ENCODE assay signal across 1 cellular context in the genomic region with DNA sequence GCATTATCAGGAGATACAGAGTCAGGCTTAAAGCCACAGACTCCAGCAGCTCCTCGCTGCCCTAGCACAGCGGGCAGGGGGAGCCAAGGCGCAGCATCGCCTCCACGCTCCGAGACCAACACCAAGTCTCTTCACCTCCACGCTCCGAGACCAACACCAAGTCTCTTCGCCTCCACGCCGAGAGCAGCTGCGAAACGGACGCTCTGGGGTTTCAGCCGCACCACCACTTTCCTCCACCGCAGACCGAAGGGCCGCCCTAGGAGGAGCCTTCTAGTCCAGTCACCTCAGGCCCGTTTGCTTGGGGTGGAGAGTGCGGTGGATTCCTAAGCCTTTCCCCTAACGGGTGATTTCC.
TF ChIP-seq lines count a peak whose summit lies in the region.

No MANE protein-coding gene starts in this region.

TF ChIP-seq in K562, 482 proteins besides CTCF, POLR2A, EP300 and RAD21 (continued from another document and continues in another):
- TF ChIP-seq, protein P1, sequence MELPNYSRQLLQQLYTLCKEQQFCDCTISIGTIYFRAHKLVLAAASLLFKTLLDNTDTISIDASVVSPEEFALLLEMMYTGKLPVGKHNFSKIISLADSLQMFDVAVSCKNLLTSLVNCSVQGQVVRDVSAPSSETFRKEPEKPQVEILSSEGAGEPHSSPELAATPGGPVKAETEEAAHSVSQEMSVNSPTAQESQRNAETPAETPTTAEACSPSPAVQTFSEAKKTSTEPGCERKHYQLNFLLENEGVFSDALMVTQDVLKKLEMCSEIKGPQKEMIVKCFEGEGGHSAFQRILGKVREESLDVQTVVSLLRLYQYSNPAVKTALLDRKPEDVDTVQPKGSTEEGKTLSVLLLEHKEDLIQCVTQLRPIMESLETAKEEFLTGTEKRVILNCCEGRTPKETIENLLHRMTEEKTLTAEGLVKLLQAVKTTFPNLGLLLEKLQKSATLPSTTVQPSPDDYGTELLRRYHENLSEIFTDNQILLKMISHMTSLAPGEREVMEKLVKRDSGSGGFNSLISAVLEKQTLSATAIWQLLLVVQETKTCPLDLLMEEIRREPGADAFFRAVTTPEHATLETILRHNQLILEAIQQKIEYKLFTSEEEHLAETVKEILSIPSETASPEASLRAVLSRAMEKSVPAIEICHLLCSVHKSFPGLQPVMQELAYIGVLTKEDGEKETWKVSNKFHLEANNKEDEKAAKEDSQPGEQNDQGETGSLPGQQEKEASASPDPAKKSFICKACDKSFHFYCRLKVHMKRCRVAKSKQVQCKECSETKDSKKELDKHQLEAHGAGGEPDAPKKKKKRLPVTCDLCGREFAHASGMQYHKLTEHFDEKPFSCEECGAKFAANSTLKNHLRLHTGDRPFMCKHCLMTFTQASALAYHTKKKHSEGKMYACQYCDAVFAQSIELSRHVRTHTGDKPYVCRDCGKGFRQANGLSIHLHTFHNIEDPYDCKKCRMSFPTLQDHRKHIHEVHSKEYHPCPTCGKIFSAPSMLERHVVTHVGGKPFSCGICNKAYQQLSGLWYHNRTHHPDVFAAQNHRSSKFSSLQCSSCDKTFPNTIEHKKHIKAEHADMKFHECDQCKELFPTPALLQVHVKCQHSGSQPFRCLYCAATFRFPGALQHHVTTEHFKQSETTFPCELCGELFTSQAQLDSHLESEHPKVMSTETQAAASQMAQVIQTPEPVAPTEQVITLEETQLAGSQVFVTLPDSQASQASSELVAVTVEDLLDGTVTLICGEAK (IDR thresholded peaks at IDR 0.05): 0 out of 2 replicates have a peak, but pooled peaks have one; percentile 8
- TF ChIP-seq, protein P1 (CRISPR knock-in tag; IDR thresholded peaks at IDR 0.05): no peak
- TF ChIP-seq HMG20A (CRISPR knock-in tag; conservative IDR thresholded peaks at IDR 0.05) (no peak), ZNF311 (CRISPR knock-in tag; IDR thresholded peaks at IDR 0.05) (no peak), NFXL1 (CRISPR knock-in tag; IDR thresholded peaks at IDR 0.05) (no peak), PYGO2 (tag; IDR thresholded peaks at IDR 0.05) (no peak), MTA3 (IDR thresholded peaks at IDR 0.05; ENCODE audit: borderline replicate concordance) (no peak), RBFOX2 (IDR thresholded peaks at IDR 0.05; ENCODE audit: low read depth, low read length) (no peak), FOXP1 (CRISPR knock-in tag; IDR thresholded peaks at IDR 0.05) (no peak), TRIM24 (IDR thresholded peaks at IDR 0.05) (no peak), RBM34 (IDR thresholded peaks at IDR 0.05; ENCODE audit: borderline replicate concordance, insufficient read depth, low read length) (no peak), SRSF9 (IDR thresholded peaks at IDR 0.05; ENCODE audit: borderline replicate concordance, low read depth, low read length) (no peak), CBFA2T3 (IDR thresholded peaks at IDR 0.05) (no peak), MYC (IDR thresholded peaks at IDR 0.05; ENCODE audit: low read depth, low read length) (peak; percentile 22; the same call in 1 of the 2 replicates), MYC (CRISPR knock-in tag; IDR thresholded peaks at IDR 0.05; ENCODE audit: borderline replicate concordance, low read depth) (no peak), SIN3A (IDR thresholded peaks at IDR 0.05; ENCODE audit: borderline replicate concordance in 2 of 2, control insufficient read depth in 1 of 2, low read depth in 2 of 2, low read length in 2 of 2) (no peak; a peak in 1 of 4 replicates), BRD4 (IDR thresholded peaks at IDR 0.05) (0 out of 2 replicates have a peak, but pooled peaks have one; percentile 48), IRF2 (CRISPR knock-in tag; IDR thresholded peaks at IDR 0.05) (no peak), SMARCC2 (IDR thresholded peaks at IDR 0.05; ENCODE audit: low read depth) (peak; percentile 82), CREBBP (IDR thresholded peaks at IDR 0.05; ENCODE audit: low read depth, low read length) (no peak), SPI1 (IDR thresholded peaks at IDR 0.05; ENCODE audit: borderline replicate concordance, low read depth, low read length) (no peak), HDAC1 (IDR thresholded peaks at IDR 0.05) (peak in 1 of 2 experiments; percentile 81; a peak in 2 of 4 replicates), HIVEP1 (CRISPR knock-in tag; IDR thresholded peaks at IDR 0.05) (no peak), CBFA2T2 (conservative IDR thresholded peaks at IDR 0.05) (no peak), ZNF134 (CRISPR knock-in tag; conservative IDR thresholded peaks at IDR 0.05) (no peak), NELFE (IDR thresholded peaks at IDR 0.05; ENCODE audit: insufficient read depth, insufficient read length) (no peak), SRSF1 (IDR thresholded peaks at IDR 0.05; ENCODE audit: low read depth, low read length) (no peak), ZNF444 (CRISPR knock-in tag; IDR thresholded peaks at IDR 0.05) (no peak), PCBP1 (IDR thresholded peaks at IDR 0.05; ENCODE audit: low read depth, low read length, poor library complexity, severe bottlenecking) (no peak), ZNF224 (CRISPR knock-in tag; IDR thresholded peaks at IDR 0.05) (no peak), RFX5 (IDR thresholded peaks at IDR 0.05; ENCODE audit: low read depth, low read length) (no peak), FOXM1 (IDR thresholded peaks at IDR 0.05; ENCODE audit: low read depth) (no peak), FOXM1 (CRISPR knock-in tag; IDR thresholded peaks at IDR 0.05; ENCODE audit: low read depth) (no peak)
- TF ChIP-seq, protein P2, sequence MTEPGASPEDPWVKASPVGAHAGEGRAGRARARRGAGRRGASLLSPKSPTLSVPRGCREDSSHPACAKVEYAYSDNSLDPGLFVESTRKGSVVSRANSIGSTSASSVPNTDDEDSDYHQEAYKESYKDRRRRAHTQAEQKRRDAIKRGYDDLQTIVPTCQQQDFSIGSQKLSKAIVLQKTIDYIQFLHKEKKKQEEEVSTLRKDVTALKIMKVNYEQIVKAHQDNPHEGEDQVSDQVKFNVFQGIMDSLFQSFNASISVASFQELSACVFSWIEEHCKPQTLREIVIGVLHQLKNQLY (CRISPR knock-in tag; conservative IDR thresholded peaks at IDR 0.05): no peak
- TF ChIP-seq, protein P3, sequence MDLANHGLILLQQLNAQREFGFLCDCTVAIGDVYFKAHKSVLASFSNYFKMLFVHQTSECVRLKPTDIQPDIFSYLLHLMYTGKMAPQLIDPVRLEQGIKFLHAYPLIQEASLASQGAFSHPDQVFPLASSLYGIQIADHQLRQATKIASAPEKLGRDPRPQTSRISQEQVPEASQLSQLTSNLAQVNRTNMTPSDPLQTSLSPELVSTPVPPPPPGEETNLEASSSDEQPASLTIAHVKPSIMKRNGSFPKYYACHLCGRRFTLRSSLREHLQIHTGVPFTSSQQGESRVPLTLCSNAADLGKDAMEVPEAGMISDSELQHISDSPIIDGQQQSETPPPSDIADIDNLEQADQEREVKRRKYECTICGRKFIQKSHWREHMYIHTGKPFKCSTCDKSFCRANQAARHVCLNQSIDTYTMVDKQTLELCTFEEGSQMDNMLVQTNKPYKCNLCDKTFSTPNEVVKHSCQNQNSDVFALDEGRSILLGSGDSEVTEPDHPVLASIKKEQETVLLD (IDR thresholded peaks at IDR 0.05): peak; percentile 29; the same call in 1 of the 2 replicates
- TF ChIP-seq, protein P4, sequence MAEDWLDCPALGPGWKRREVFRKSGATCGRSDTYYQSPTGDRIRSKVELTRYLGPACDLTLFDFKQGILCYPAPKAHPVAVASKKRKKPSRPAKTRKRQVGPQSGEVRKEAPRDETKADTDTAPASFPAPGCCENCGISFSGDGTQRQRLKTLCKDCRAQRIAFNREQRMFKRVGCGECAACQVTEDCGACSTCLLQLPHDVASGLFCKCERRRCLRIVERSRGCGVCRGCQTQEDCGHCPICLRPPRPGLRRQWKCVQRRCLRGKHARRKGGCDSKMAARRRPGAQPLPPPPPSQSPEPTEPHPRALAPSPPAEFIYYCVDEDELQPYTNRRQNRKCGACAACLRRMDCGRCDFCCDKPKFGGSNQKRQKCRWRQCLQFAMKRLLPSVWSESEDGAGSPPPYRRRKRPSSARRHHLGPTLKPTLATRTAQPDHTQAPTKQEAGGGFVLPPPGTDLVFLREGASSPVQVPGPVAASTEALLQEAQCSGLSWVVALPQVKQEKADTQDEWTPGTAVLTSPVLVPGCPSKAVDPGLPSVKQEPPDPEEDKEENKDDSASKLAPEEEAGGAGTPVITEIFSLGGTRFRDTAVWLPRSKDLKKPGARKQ (CRISPR knock-in tag; IDR thresholded peaks at IDR 0.05): no peak
- TF ChIP-seq, protein P5, sequence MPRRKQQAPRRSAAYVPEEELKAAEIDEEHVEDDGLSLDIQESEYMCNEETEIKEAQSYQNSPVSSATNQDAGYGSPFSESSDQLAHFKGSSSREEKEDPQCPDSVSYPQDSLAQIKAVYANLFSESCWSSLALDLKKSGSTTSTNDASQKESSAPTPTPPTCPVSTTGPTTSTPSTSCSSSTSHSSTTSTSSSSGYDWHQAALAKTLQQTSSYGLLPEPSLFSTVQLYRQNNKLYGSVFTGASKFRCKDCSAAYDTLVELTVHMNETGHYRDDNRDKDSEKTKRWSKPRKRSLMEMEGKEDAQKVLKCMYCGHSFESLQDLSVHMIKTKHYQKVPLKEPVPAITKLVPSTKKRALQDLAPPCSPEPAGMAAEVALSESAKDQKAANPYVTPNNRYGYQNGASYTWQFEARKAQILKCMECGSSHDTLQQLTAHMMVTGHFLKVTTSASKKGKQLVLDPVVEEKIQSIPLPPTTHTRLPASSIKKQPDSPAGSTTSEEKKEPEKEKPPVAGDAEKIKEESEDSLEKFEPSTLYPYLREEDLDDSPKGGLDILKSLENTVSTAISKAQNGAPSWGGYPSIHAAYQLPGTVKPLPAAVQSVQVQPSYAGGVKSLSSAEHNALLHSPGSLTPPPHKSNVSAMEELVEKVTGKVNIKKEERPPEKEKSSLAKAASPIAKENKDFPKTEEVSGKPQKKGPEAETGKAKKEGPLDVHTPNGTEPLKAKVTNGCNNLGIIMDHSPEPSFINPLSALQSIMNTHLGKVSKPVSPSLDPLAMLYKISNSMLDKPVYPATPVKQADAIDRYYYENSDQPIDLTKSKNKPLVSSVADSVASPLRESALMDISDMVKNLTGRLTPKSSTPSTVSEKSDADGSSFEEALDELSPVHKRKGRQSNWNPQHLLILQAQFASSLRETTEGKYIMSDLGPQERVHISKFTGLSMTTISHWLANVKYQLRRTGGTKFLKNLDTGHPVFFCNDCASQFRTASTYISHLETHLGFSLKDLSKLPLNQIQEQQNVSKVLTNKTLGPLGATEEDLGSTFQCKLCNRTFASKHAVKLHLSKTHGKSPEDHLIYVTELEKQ (CRISPR knock-in tag; IDR thresholded peaks at IDR 0.05): no peak
- TF ChIP-seq, protein P6, sequence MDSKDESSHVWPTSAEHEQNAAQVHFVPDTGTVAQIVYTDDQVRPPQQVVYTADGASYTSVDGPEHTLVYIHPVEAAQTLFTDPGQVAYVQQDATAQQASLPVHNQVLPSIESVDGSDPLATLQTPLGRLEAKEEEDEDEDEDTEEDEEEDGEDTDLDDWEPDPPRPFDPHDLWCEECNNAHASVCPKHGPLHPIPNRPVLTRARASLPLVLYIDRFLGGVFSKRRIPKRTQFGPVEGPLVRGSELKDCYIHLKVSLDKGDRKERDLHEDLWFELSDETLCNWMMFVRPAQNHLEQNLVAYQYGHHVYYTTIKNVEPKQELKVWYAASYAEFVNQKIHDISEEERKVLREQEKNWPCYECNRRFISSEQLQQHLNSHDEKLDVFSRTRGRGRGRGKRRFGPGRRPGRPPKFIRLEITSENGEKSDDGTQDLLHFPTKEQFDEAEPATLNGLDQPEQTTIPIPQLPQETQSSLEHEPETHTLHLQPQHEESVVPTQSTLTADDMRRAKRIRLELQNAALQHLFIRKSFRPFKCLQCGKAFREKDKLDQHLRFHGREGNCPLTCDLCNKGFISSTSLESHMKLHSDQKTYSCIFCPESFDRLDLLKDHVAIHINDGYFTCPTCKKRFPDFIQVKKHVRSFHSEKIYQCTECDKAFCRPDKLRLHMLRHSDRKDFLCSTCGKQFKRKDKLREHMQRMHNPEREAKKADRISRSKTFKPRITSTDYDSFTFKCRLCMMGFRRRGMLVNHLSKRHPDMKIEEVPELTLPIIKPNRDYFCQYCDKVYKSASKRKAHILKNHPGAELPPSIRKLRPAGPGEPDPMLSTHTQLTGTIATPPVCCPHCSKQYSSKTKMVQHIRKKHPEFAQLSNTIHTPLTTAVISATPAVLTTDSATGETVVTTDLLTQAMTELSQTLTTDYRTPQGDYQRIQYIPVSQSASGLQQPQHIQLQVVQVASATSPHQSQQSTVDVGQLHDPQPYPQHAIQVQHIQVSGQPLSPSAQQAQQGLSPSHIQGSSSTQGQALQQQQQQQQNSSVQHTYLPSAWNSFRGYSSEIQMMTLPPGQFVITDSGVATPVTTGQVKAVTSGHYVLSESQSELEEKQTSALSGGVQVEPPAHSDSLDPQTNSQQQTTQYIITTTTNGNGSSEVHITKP (IDR thresholded peaks at IDR 0.05; ENCODE audit: partially characterized antibody): no peak
- TF ChIP-seq, protein P7, sequence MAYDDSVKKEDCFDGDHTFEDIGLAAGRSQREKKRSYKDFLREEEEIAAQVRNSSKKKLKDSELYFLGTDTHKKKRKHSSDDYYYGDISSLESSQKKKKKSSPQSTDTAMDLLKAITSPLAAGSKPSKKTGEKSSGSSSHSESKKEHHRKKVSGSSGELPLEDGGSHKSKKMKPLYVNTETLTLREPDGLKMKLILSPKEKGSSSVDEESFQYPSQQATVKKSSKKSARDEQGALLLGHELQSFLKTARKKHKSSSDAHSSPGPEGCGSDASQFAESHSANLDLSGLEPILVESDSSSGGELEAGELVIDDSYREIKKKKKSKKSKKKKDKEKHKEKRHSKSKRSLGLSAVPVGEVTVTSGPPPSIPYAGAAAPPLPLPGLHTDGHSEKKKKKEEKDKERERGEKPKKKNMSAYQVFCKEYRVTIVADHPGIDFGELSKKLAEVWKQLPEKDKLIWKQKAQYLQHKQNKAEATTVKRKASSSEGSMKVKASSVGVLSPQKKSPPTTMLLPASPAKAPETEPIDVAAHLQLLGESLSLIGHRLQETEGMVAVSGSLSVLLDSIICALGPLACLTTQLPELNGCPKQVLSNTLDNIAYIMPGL (CRISPR knock-in tag; IDR thresholded peaks at IDR 0.05): 0 out of 2 replicates have a peak, but pooled peaks have one; percentile 44
